ENCODE assay signal across 8 cellular contexts in genomic region chr10:62637249-62638061, GRCh38.
DNase-seq lines count a peak whose midpoint lies in the region; ATAC-seq and TF ChIP-seq lines count a peak whose summit lies in the region.

No MANE protein-coding gene starts in this region.

- H2BK120ac ChIP-seq in mesenchymal stem cell (ENCODE audit: low read depth, low read length) = no peak overlapping the region

- no peak overlapping the region for H2BK5ac ChIP-seq in mesenchymal stem cell (ENCODE audit: low read depth, low read length, poor library complexity, severe bottlenecking)

- DNase-seq in ascending aorta (ENCODE audit: low spot score in 2 of 2) (no peak), mesenchymal stem cell (peak; percentile 27), NCI-H1048 (lab: John Stamatoyannopoulos, UW) (no peak), HK-2 (ENCODE audit: unreplicated experiment) (no peak)

- WGBS in mesenchymal stem cell = 79% methylated on average over 8 of the region's 9 CpGs

- no peak overlapping the region for H3K18ac ChIP-seq in mesenchymal stem cell (ENCODE audit: low read depth in 1 of 2, low read length in 2 of 2)

- H3K4ac ChIP-seq in mesenchymal stem cell (ENCODE audit: low read depth in 1 of 2, low read length in 2 of 2) = no peak overlapping the region

- no peak overlapping the region for H2AFZ ChIP-seq in mesenchymal stem cell (ENCODE audit: low read depth, low read length)

- TF ChIP-seq CTCF in ascending aorta (IDR thresholded peaks at IDR 0.05) = no peak

- H3K36me3 ChIP-seq in ascending aorta (no peaks in the 10 kb centered on the region), mesenchymal stem cell (ENCODE audit: control insufficient read depth in 1 of 2, insufficient read depth in 2 of 2, low read depth in 1 of 2, low read length in 2 of 2) (no peaks in the 10 kb centered on the region), subcutaneous abdominal adipose tissue (ENCODE audit: control insufficient read depth in 5 of 5, insufficient read depth in 5 of 5, low read length in 5 of 5) (no peaks in the 10 kb centered on the region)

- H3K4me1 ChIP-seq in ascending aorta (no peaks in the 10 kb centered on the region), mesenchymal stem cell (ENCODE audit: control insufficient read depth, insufficient read depth, low read depth, low read length) (peaks cover 3% of the 10 kb centered on the region), subcutaneous abdominal adipose tissue (ENCODE audit: control insufficient read depth in 5 of 5, insufficient read depth in 5 of 5, low read length in 5 of 5) (peaks cover 0 to 27% (median 16%) of the 10 kb centered on the region in 5 donors)

- H3K9me3 ChIP-seq in ascending aorta (no peaks in the 10 kb centered on the region), mesenchymal stem cell (ENCODE audit: control insufficient read depth, low read length) (no peaks in the 10 kb centered on the region), subcutaneous abdominal adipose tissue (ENCODE audit: control insufficient read depth in 5 of 5, low read length in 5 of 5) (no peaks in the 10 kb centered on the region)

- H2AK5ac ChIP-seq in mesenchymal stem cell (ENCODE audit: low read length, severe bottlenecking) = no peak overlapping the region

- ATAC-seq in GM18517 (IDR thresholded peaks at IDR 0.05; ENCODE audit: unreplicated experiment) (peak; percentile 48), HG02981 (IDR thresholded peaks at IDR 0.05; ENCODE audit: unreplicated experiment) (peak; percentile 55), SK-N-SH treated with all-trans-retinoic acid at 6 μM for 48 hours (peak; percentile 71)

- no peak overlapping the region for H3K4me2 ChIP-seq in mesenchymal stem cell (ENCODE audit: low read length, poor library complexity, severe bottlenecking)

- H4K8ac ChIP-seq in mesenchymal stem cell (ENCODE audit: low read length) = no peak overlapping the region

- H3K23ac ChIP-seq in mesenchymal stem cell (ENCODE audit: low read length in 2 of 2) = no peak overlapping the region

- H3K27me3 ChIP-seq in ascending aorta (no peaks in the 10 kb centered on the region), mesenchymal stem cell (ENCODE audit: control insufficient read depth in 1 of 2, insufficient read depth in 1 of 2, low read length in 2 of 2) (no peaks in the 10 kb centered on the region), subcutaneous abdominal adipose tissue (ENCODE audit: control insufficient read depth in 5 of 5, insufficient read depth in 4 of 5, low read length in 5 of 5) (no peaks in the 10 kb centered on the region)

- H3K27ac ChIP-seq in ascending aorta (peak overlapping the region in 1 of 2 donors; percentile 51), mesenchymal stem cell (ENCODE audit: low read length, poor library complexity, severe bottlenecking) (no peak overlapping the region), subcutaneous abdominal adipose tissue (ENCODE audit: low read depth, low read length) (peak overlapping the region; percentile 6)

- H3K9ac ChIP-seq in mesenchymal stem cell (ENCODE audit: low read length) = peak overlapping the region; percentile 84
- no peak overlapping the region for H3K9ac ChIP-seq in subcutaneous abdominal adipose tissue (ENCODE audit: low read length in 5 of 5)

- no peak overlapping the region for H3K14ac ChIP-seq in mesenchymal stem cell (ENCODE audit: low read length in 2 of 2)

- intact Hi-C loops in ascending aorta (cut with DNase I) = no loop called here

- H2BK12ac ChIP-seq in mesenchymal stem cell (ENCODE audit: low read length in 2 of 2) = no peak overlapping the region

- no peak overlapping the region for H2BK15ac ChIP-seq in mesenchymal stem cell (ENCODE audit: low read depth, poor library complexity, severe bottlenecking)

- no peaks in the 10 kb centered on the region for H3K79me1 ChIP-seq in mesenchymal stem cell (replicated peaks; ENCODE audit: low read length, poor library complexity, severe bottlenecking)

- no peak overlapping the region for H4K91ac ChIP-seq in mesenchymal stem cell (ENCODE audit: low read length)

- H3K4me3 ChIP-seq in ascending aorta (peak overlapping the region; percentile 17 to 36), mesenchymal stem cell (ENCODE audit: insufficient read depth in 1 of 2, low read depth in 1 of 2, low read length in 2 of 2) (peak overlapping the region in 1 of 2 experiments; percentile 62), subcutaneous abdominal adipose tissue (ENCODE audit: low read depth in 1 of 5, low read length in 5 of 5) (peak overlapping the region in 4 of 5 donors; percentile 17 to 52 (median 35))

TF ChIP-seq in SK-N-SH treated with all-trans-retinoic acid at 6 μM for 48 hours, 23 proteins besides CTCF, POLR2A, EP300 and RAD21:
- TF ChIP-seq ZFP3 (CRISPR knock-in tag; IDR thresholded peaks at IDR 0.05) = no peak
- TF ChIP-seq BACH2 (CRISPR knock-in tag; IDR thresholded peaks at IDR 0.05; ENCODE audit: borderline replicate concordance) = no peak
- TF ChIP-seq ZNF70 (CRISPR knock-in tag; IDR thresholded peaks at IDR 0.05) = no peak
- no peak for TF ChIP-seq ESRRG (CRISPR knock-in tag; IDR thresholded peaks at IDR 0.05)
